Comparison of ENCODE assay signal across 28 cellular contexts in the genomic region with DNA sequence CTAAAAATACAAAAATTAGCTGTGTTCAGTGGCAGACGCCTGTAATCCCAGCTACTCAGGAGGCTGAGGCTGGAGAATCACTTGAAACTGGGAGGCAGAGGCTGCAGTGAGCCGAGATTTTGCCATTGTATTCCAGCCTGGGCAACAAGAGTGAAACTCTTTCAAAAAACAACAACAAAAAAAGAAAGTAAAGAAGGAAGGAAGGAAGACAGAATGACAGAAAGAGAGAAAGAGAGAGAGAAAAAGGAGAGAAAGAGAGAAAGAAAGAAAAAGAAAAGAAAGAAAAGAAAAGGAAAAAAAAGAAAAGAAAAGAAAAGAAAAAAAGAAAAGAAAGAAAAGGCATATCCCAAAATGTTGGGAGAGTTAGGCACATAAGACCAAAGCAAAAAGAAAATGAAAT.
"Had no signal": no experiment of that assay in that cellular context is flagged by ENCODE, and none has a peak within 500 bp of the region (broad histone marks: within the 10 kb centered on the region; RNA-seq: fewer than 3 reads in every experiment).

No MANE protein-coding gene starts in this region.

- H3K4me3 Mint-ChIP-seq: dendritic cell treated with granulocyte-macrophage colony-stimulating factor and Interleukin-4, amounts not matched to agents 40 ng/mL and 50 ng/mL, for 4 days; effector memory CD8-positive, alpha-beta T cell; endodermal cell; mesothelial cell of epicardium; naive B cell; naive thymus-derived CD8-positive, alpha-beta T cell had no signal

- H3K27ac ChIP-seq: epithelial cell of prostate, esophagus squamous epithelium, gastrocnemius medialis, heart right ventricle, left lung, lower lobe of right lung had no signal

- FAIRE-seq: endometrium, islet of Langerhans, keratinocyte had no signal

- H3K9me3 ChIP-seq: gastrocnemius medialis, lower lobe of right lung had no signal

- DNase-seq: cortex of kidney; effector CD8-positive, alpha-beta T cell; effector memory CD8-positive, alpha-beta T cell; endodermal cell; erythroblast; esophagus squamous epithelium; foreskin fibroblast; foreskin melanocyte; gastrocnemius medialis; glutamatergic neuron; head of caudate nucleus; heart right ventricle; hippocampal formation; left cardiac atrium; left lung; left ventricle myocardium superior; lower lobe of right lung; mesenchymal stem cell; mucosa of descending colon; naive B cell; naive thymus-derived CD8-positive, alpha-beta T cell had no signal

- H3K36me3 ChIP-seq: esophagus squamous epithelium, gastrocnemius medialis, heart right ventricle, left lung, lower lobe of right lung had no signal

- H3K4me1 Mint-ChIP-seq: endodermal cell; mesothelial cell of epicardium; naive B cell; naive thymus-derived CD8-positive, alpha-beta T cell had no signal

- H3K27ac Mint-ChIP-seq: dendritic cell treated with granulocyte-macrophage colony-stimulating factor and Interleukin-4, amounts not matched to agents 40 ng/mL and 50 ng/mL, for 4 days; effector memory CD8-positive, alpha-beta T cell; endodermal cell; mesothelial cell of epicardium; naive B cell; naive thymus-derived CD8-positive, alpha-beta T cell had no signal

- H3K27me3 Mint-ChIP-seq: dendritic cell treated with granulocyte-macrophage colony-stimulating factor and Interleukin-4, amounts not matched to agents 40 ng/mL and 50 ng/mL, for 4 days; effector memory CD8-positive, alpha-beta T cell; naive B cell; naive thymus-derived CD8-positive, alpha-beta T cell had no signal

- H3K36me3 Mint-ChIP-seq: naive B cell; naive thymus-derived CD8-positive, alpha-beta T cell had no signal

- ATAC-seq: effector memory CD8-positive, alpha-beta T cell; esophagus mucosa; gastrocnemius medialis; heart right ventricle; left cardiac atrium; left lung; left ventricle myocardium superior; lower lobe of right lung; mucosa of descending colon; naive thymus-derived CD8-positive, alpha-beta T cell had no signal

- H3K4me3 ChIP-seq: esophagus squamous epithelium, gastrocnemius medialis, heart right ventricle, left lung, lower lobe of right lung, mucosa of descending colon had no signal

- H3K4me1 ChIP-seq: esophagus squamous epithelium, gastrocnemius medialis, heart right ventricle, left lung, lower lobe of right lung had no signal

- H3K27me3 ChIP-seq: esophagus squamous epithelium, gastrocnemius medialis, heart right ventricle, left lung had no signal
